Comparison of ENCODE assay signal across 12 cellular contexts in the genomic region with DNA sequence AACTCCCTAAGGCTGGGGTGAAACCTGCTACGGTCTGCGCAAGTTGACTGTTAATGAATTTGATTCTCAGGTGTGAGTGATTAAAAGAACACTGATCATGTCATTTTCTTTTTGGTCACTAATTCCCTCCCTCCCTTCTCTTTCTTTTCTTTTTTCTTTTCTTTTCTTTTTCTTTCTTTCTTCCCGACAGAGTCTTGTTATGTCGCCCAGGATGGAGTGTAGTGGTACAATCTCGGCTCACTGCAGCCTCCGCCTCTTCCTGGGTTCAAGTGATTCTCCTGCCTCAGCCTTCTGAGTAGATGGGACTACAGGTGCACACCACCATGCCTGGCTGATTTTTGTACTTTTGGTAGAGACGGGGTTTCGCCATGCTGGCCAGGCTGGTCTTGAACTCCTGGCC. TPM values are rescaled to one million over a fixed set of nuclear protein-coding genes. Genes with fewer than 3 reads are reported as not detected.
DNase-seq lines count a peak whose midpoint lies in the region; TF ChIP-seq lines count a peak whose summit lies in the region.
"Had no signal": no experiment of that assay in that cellular context is flagged by ENCODE, and none has a peak within 500 bp of the region (broad histone marks: within the 10 kb centered on the region; RNA-seq: fewer than 3 reads in every experiment).

No MANE protein-coding gene starts in this region.

- intact Hi-C loops in vagina (cut with DNase I) = no loop called here

- H3K4me3 ChIP-seq in brain microvascular endothelial cell (ENCODE audit: low read depth, low read length) (peak overlapping the region; percentile 68), mucosa of rectum (ENCODE audit: low read length in 2 of 2) (peak overlapping the region; percentile 49 to 74), vagina (peak overlapping the region; percentile 46 to 62)

- H3K9ac ChIP-seq in mucosa of rectum (ENCODE audit: low read depth in 1 of 2, low read length in 2 of 2) = peak overlapping the region; percentile 3 to 42

- H3K36me3 ChIP-seq in brain microvascular endothelial cell (replicated peaks) (peaks cover 21% of the 10 kb centered on the region), mucosa of rectum (ENCODE audit: control insufficient read depth in 2 of 2, insufficient read depth in 2 of 2, low read length in 2 of 2) (peaks cover 0 to 2% of the 10 kb centered on the region in 2 donors), vagina (peaks cover 0 to 9% of the 10 kb centered on the region in 2 donors)

- H3K27me3 ChIP-seq in brain microvascular endothelial cell (replicated peaks) = no peaks in the 10 kb centered on the region
- H3K27me3 ChIP-seq in mucosa of rectum (ENCODE audit: control insufficient read depth in 2 of 2, insufficient read depth in 2 of 2, low read length in 2 of 2) = no peaks in the 10 kb centered on the region
- H3K27me3 ChIP-seq in vagina = no peaks in the 10 kb centered on the region

- in situ Hi-C loops in brain microvascular endothelial cell (cut with HindIII; ENCODE audit: low pct_ligation_motif_present, low sequenced_read_pairs) = loop anchor here (25.0 kb wide), 1 partner anchor 292 kb away; no protein-coding TSS in a partner anchor

- peak; percentile 16 for DNase-seq in stimulated activated naive CD4-positive, alpha-beta T cell treated with Interleukin-2 at 50 U/mL for 16 hours (lab: John Stamatoyannopoulos, UW)
- no peak for DNase-seq in stimulated activated naive CD4-positive, alpha-beta T cell (lab: John Stamatoyannopoulos, UW)
- no peak for DNase-seq in brain microvascular endothelial cell
- no peak for DNase-seq in vagina (ENCODE audit: extremely low spot score in 2 of 2)
- no peak for DNase-seq in 8988T
- no peak for DNase-seq in NCI-H1436 treated with DMSO at 0.1 percent for 48 hours (lab: John Stamatoyannopoulos, UW)
- no peak for DNase-seq in NCI-H1105 treated with DMSO at 0.1 percent for 48 hours (lab: John Stamatoyannopoulos, UW)
- DNase-seq: activated CD4-positive, alpha-beta T cell treated with anti-CD3 and anti-CD28 coated beads for 4 hours; DMS 273 treated with DMSO at 0.1 percent for 48 hours; effector CD8-positive, alpha-beta T cell; NCI-H2081 treated with DMSO at 0.1 percent for 48 hours had no signal

- H3K4me1 ChIP-seq in mucosa of rectum (ENCODE audit: control insufficient read depth in 2 of 2, insufficient read depth in 2 of 2, low read length in 2 of 2) (peaks cover 4 to 6% of the 10 kb centered on the region in 2 donors), vagina (peaks cover 76% of the 10 kb centered on the region)

- no peak for TF ChIP-seq POLR2A in vagina (IDR thresholded peaks at IDR 0.05)

- H3K27ac ChIP-seq in brain microvascular endothelial cell = no peak overlapping the region
- peak overlapping the region; percentile 46 to 53 for H3K27ac ChIP-seq in mucosa of rectum (ENCODE audit: low read depth in 2 of 2, low read length in 2 of 2)
- peak overlapping the region; percentile 91 for H3K27ac ChIP-seq in vagina

- no peak for TF ChIP-seq CTCF in brain microvascular endothelial cell (IDR thresholded peaks at IDR 0.05; ENCODE audit: low read depth, low read length, missing control alignments)
- TF ChIP-seq CTCF in vagina (IDR thresholded peaks at IDR 0.05) = no peak

- no peaks in the 10 kb centered on the region for H3K9me3 ChIP-seq in mucosa of rectum (ENCODE audit: control insufficient read depth in 2 of 2, low read length in 2 of 2)
- no peaks in the 10 kb centered on the region for H3K9me3 ChIP-seq in vagina

RNA-seq across cellular contexts. Expression of a gene that starts 2.6 kb away (rescaled TPM):
- 834 TPM for total RNA-seq in vagina
